1 cellular context compared by ENCODE assay signal in the genomic region with DNA sequence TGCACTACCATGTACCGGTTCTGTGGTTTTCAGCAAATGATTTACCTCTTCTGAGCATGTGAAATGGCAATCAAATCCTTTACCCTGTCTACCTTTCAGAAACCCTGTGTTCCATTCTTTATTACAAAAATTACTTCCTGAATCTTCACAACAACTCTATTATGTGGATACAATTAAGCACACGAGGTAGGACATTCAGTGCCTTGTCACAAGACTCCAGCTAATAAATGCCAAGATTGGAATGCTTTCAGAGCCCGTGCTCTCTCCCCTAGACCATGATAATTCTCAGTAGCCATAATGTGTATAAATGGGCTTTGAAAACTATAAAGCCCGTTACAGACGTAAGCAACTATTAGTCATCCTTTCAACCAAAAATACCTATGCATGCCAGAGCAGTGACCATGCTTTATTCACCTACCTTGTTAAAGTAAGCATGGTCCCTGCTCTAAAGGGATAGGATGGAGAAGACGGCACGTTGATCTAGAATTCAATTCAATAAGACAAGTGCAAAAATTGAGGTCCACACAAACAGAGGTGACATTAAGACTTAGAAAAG.
TF ChIP-seq lines count a peak whose summit lies in the region.

No MANE protein-coding gene starts in this region.

TF ChIP-seq in GM23338, 12 proteins besides CTCF, POLR2A, EP300 and RAD21 (continued from another document):
- TF ChIP-seq, protein P1, sequence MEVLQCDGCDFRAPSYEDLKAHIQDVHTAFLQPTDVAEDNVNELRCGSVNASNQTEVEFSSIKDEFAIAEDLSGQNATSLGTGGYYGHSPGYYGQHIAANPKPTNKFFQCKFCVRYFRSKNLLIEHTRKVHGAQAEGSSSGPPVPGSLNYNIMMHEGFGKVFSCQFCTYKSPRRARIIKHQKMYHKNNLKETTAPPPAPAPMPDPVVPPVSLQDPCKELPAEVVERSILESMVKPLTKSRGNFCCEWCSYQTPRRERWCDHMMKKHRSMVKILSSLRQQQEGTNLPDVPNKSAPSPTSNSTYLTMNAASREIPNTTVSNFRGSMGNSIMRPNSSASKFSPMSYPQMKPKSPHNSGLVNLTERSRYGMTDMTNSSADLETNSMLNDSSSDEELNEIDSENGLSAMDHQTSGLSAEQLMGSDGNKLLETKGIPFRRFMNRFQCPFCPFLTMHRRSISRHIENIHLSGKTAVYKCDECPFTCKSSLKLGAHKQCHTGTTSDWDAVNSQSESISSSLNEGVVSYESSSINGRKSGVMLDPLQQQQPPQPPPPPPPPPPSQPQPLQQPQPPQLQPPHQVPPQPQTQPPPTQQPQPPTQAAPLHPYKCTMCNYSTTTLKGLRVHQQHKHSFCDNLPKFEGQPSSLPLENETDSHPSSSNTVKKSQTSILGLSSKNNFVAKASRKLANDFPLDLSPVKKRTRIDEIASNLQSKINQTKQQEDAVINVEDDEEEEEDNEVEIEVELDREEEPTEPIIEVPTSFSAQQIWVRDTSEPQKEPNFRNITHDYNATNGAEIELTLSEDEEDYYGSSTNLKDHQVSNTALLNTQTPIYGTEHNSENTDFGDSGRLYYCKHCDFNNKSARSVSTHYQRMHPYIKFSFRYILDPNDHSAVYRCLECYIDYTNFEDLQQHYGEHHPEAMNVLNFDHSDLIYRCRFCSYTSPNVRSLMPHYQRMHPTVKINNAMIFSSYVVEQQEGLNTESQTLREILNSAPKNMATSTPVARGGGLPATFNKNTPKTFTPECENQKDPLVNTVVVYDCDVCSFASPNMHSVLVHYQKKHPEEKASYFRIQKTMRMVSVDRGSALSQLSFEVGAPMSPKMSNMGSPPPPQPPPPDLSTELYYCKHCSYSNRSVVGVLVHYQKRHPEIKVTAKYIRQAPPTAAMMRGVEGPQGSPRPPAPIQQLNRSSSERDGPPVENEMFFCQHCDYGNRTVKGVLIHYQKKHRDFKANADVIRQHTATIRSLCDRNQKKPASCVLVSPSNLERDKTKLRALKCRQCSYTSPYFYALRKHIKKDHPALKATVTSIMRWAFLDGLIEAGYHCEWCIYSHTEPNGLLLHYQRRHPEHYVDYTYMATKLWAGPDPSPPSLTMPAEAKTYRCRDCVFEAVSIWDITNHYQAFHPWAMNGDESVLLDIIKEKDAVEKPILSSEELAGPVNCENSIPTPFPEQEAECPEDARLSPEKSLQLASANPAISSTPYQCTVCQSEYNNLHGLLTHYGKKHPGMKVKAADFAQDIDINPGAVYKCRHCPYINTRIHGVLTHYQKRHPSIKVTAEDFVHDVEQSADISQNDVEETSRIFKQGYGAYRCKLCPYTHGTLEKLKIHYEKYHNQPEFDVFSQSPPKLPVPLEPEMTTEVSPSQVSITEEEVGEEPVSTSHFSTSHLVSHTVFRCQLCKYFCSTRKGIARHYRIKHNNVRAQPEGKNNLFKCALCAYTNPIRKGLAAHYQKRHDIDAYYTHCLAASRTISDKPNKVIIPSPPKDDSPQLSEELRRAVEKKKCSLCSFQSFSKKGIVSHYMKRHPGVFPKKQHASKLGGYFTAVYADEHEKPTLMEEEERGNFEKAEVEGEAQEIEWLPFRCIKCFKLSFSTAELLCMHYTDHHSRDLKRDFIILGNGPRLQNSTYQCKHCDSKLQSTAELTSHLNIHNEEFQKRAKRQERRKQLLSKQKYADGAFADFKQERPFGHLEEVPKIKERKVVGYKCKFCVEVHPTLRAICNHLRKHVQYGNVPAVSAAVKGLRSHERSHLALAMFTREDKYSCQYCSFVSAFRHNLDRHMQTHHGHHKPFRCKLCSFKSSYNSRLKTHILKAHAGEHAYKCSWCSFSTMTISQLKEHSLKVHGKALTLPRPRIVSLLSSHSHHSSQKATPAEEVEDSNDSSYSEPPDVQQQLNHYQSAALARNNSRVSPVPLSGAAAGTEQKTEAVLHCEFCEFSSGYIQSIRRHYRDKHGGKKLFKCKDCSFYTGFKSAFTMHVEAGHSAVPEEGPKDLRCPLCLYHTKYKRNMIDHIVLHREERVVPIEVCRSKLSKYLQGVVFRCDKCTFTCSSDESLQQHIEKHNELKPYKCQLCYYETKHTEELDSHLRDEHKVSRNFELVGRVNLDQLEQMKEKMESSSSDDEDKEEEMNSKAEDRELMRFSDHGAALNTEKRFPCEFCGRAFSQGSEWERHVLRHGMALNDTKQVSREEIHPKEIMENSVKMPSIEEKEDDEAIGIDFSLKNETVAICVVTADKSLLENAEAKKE (CRISPR knock-in tag; IDR thresholded peaks at IDR 0.05): no peak
- TF ChIP-seq JUNB (IDR thresholded peaks at IDR 0.05; ENCODE audit: unreplicated experiment) (no peak), ZNF114 (CRISPR knock-in tag; IDR thresholded peaks at IDR 0.05) (no peak), CREB1 (CRISPR knock-in tag; IDR thresholded peaks at IDR 0.05; ENCODE audit: low read depth) (no peak), EZH2 (IDR thresholded peaks at IDR 0.05; ENCODE audit: low read depth, unreplicated experiment) (no peak), EZH2phosphoT487 (IDR thresholded peaks at IDR 0.05; ENCODE audit: unreplicated experiment) (no peak), ZNF331 (CRISPR knock-in tag; IDR thresholded peaks at IDR 0.05; ENCODE audit: low read depth) (no peak), NANOG (IDR thresholded peaks at IDR 0.05; ENCODE audit: borderline replicate concordance) (no peak), STAT1 (IDR thresholded peaks at IDR 0.05; ENCODE audit: unreplicated experiment) (no peak)
- TF ChIP-seq, protein P2, sequence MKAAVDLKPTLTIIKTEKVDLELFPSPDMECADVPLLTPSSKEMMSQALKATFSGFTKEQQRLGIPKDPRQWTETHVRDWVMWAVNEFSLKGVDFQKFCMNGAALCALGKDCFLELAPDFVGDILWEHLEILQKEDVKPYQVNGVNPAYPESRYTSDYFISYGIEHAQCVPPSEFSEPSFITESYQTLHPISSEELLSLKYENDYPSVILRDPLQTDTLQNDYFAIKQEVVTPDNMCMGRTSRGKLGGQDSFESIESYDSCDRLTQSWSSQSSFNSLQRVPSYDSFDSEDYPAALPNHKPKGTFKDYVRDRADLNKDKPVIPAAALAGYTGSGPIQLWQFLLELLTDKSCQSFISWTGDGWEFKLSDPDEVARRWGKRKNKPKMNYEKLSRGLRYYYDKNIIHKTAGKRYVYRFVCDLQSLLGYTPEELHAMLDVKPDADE (IDR thresholded peaks at IDR 0.05): no peak
- TF ChIP-seq, protein P3, sequence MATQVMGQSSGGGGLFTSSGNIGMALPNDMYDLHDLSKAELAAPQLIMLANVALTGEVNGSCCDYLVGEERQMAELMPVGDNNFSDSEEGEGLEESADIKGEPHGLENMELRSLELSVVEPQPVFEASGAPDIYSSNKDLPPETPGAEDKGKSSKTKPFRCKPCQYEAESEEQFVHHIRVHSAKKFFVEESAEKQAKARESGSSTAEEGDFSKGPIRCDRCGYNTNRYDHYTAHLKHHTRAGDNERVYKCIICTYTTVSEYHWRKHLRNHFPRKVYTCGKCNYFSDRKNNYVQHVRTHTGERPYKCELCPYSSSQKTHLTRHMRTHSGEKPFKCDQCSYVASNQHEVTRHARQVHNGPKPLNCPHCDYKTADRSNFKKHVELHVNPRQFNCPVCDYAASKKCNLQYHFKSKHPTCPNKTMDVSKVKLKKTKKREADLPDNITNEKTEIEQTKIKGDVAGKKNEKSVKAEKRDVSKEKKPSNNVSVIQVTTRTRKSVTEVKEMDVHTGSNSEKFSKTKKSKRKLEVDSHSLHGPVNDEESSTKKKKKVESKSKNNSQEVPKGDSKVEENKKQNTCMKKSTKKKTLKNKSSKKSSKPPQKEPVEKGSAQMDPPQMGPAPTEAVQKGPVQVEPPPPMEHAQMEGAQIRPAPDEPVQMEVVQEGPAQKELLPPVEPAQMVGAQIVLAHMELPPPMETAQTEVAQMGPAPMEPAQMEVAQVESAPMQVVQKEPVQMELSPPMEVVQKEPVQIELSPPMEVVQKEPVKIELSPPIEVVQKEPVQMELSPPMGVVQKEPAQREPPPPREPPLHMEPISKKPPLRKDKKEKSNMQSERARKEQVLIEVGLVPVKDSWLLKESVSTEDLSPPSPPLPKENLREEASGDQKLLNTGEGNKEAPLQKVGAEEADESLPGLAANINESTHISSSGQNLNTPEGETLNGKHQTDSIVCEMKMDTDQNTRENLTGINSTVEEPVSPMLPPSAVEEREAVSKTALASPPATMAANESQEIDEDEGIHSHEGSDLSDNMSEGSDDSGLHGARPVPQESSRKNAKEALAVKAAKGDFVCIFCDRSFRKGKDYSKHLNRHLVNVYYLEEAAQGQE (IDR thresholded peaks at IDR 0.05; ENCODE audit: unreplicated experiment): no peak
